Comparison of ENCODE assay signal across 28 cellular contexts in genomic region chr2:219384872-219385271, GRCh38. TPM values are rescaled to one million over a fixed set of nuclear protein-coding genes. Genes with fewer than 3 reads are reported as not detected.
A peak's percentile ranks its signal among the peaks of the same experiment; 100 is the strongest.
DNase-seq lines count a peak whose midpoint lies in the region; ATAC-seq and TF ChIP-seq lines count a peak whose summit lies in the region.
"Had no signal": no experiment of that assay in that cellular context is flagged by ENCODE, and none has a peak within 500 bp of the region (broad histone marks: within the 10 kb centered on the region; RNA-seq: fewer than 3 reads in every experiment).

No MANE protein-coding gene starts in this region.

- H3K9me3 Mint-ChIP-seq in activated CD4-positive, alpha-beta memory T cell treated with anti-CD3 and anti-CD28 coated beads, Interleukin-2, amount 10 ng/mL, durations not matched to agents 7 days and 5 days = no peaks in the 10 kb centered on the region
- H3K9me3 Mint-ChIP-seq in activated CD4-positive, alpha-beta memory T cell treated with anti-CD3 and anti-CD28 coated beads for 36 hours = no peaks in the 10 kb centered on the region
- H3K9me3 Mint-ChIP-seq in T-cell = no peaks in the 10 kb centered on the region
- no peaks in the 10 kb centered on the region for H3K9me3 Mint-ChIP-seq in activated T-cell treated with anti-CD3 and anti-CD28 coated beads, Interleukin-2, amount 50 U/mL, for 72 hours

- CTCF ChIA-PET in activated CD4-positive, alpha-beta memory T cell treated with anti-CD3 and anti-CD28 coated beads, Interleukin-2, amount 10 ng/mL, durations not matched to agents 7 days and 5 days (lab: Charles Lee) = no interaction called here
- CTCF ChIA-PET in activated CD4-positive, alpha-beta memory T cell treated with anti-CD3 and anti-CD28 coated beads for 36 hours (lab: Charles Lee) = interaction anchor here (1.0 to 1.3 kb wide), 2 partner anchors 90 to 215 kb away, joined by 3 read pairs; partner anchors contain the start of gene SLC23A3
- CTCF ChIA-PET in T-cell (lab: Charles Lee) = no interaction called here

- H3K27me3 ChIP-seq in sigmoid colon = no peaks in the 10 kb centered on the region
- H3K27me3 ChIP-seq in testis = no peaks in the 10 kb centered on the region
- H3K27me3 ChIP-seq: heart right ventricle, tibial artery had no signal

- peaks cover 16% of the 10 kb centered on the region for H3K4me1 Mint-ChIP-seq in activated CD4-positive, alpha-beta memory T cell treated with anti-CD3 and anti-CD28 coated beads, Interleukin-2, amount 10 ng/mL, durations not matched to agents 7 days and 5 days
- H3K4me1 Mint-ChIP-seq in activated CD4-positive, alpha-beta memory T cell treated with anti-CD3 and anti-CD28 coated beads for 36 hours (ENCODE audit: low read depth) = peaks cover 16% of the 10 kb centered on the region
- peaks cover 6 to 34% (median 28%) of the 10 kb centered on the region in 3 donors for H3K4me1 Mint-ChIP-seq in T-cell
- peaks cover 22% of the 10 kb centered on the region for H3K4me1 Mint-ChIP-seq in activated T-cell treated with anti-CD3 and anti-CD28 coated beads, Interleukin-2, amount 50 U/mL, for 72 hours (ENCODE audit: low read depth)

- peaks cover 31 to 65% (median 53%) of the 10 kb centered on the region in 4 donors for H3K36me3 ChIP-seq in sigmoid colon
- H3K36me3 ChIP-seq in testis (ENCODE audit: low read depth, missing control alignments) = no peaks in the 10 kb centered on the region

- TF ChIP-seq EP300 in sigmoid colon (IDR thresholded peaks at IDR 0.05) = no peak

- intact Hi-C loops in activated CD4-positive, alpha-beta memory T cell treated with anti-CD3 and anti-CD28 coated beads for 36 hours (cut with micrococcal nuclease) = loop anchor here (5.0 kb wide), 2 partner anchors 488 to 978 kb away; no protein-coding TSS in a partner anchor
- intact Hi-C loops in sigmoid colon (cut with DNase I) (loop anchor here (5.0 to 10.0 kb wide), 5 partner anchors 108 to 978 kb away; partner anchors contain the start of genes ANKZF1, ATG9A, CNPPD1 and DNAJB2), testis (cut with DNase I; ENCODE audit: low total_unique reads) (no loop called here)

- 73 to 87% methylated on average over 3 of the region's 3 CpGs for whole genome bisulfite sequencing in sigmoid colon, 2 donors
- WGBS in testis, 2 donors = 76 to 82% methylated on average over 2 to 3 of the region's 3 CpGs

- no peak for DNase-seq in activated CD4-positive, alpha-beta memory T cell treated with anti-CD3 and anti-CD28 coated beads, Interleukin-2, amount 10 ng/mL, durations not matched to agents 7 days and 5 days
- DNase-seq in activated CD4-positive, alpha-beta memory T cell treated with anti-CD3 and anti-CD28 coated beads for 36 hours = no peak
- DNase-seq in T-cell (no peak), fibroblast of the aortic adventitia (ENCODE audit: low read depth) (peak; percentile 32), sigmoid colon (no peak), testis (no peak), NCI-H1105 treated with DMSO at 0.1 percent for 48 hours (lab: John Stamatoyannopoulos, UW) (no peak)
- no peak for DNase-seq in activated T-cell treated with anti-CD3 and anti-CD28 coated beads, Interleukin-2, amount 50 U/mL, for 72 hours
- DNase-seq: activated CD4-positive, alpha-beta T cell treated with anti-CD3 and anti-CD28 coated beads for 1 hour; AML-193; heart right ventricle; NCI-H1092; NCI-H2029 treated with DMSO at 0.1 percent for 48 hours; NCI-H226; NCI-H774; stimulated activated CD4-positive, alpha-beta T cell treated with anti-CD3 and anti-CD28 coated beads, Interleukin-2, amount 100 ng/mL, for 48 hours; stimulated activated naive CD4-positive, alpha-beta T cell treated with Interleukin-2 at 50 U/mL for 16 hours; tibial artery had no signal

- peak overlapping the region; percentile 14 for H3K27ac Mint-ChIP-seq in activated CD4-positive, alpha-beta memory T cell treated with anti-CD3 and anti-CD28 coated beads, Interleukin-2, amount 10 ng/mL, durations not matched to agents 7 days and 5 days
- no peak overlapping the region for H3K27ac Mint-ChIP-seq in activated CD4-positive, alpha-beta memory T cell treated with anti-CD3 and anti-CD28 coated beads for 36 hours
- H3K27ac Mint-ChIP-seq in T-cell = no peak overlapping the region
- no peak overlapping the region for H3K27ac Mint-ChIP-seq in activated T-cell treated with anti-CD3 and anti-CD28 coated beads, Interleukin-2, amount 50 U/mL, for 72 hours

- H3K4me3 Mint-ChIP-seq in activated CD4-positive, alpha-beta memory T cell treated with anti-CD3 and anti-CD28 coated beads, Interleukin-2, amount 10 ng/mL, durations not matched to agents 7 days and 5 days = peak overlapping the region; percentile 14
- no peak overlapping the region for H3K4me3 Mint-ChIP-seq in activated CD4-positive, alpha-beta memory T cell treated with anti-CD3 and anti-CD28 coated beads for 36 hours
- H3K4me3 Mint-ChIP-seq in T-cell = peak overlapping the region in 2 of 3 donors; percentile 47 to 94
- H3K4me3 Mint-ChIP-seq in activated T-cell treated with anti-CD3 and anti-CD28 coated beads, Interleukin-2, amount 50 U/mL, for 72 hours = no peak overlapping the region

- TF ChIP-seq CTCF in fibroblast of the aortic adventitia (IDR thresholded peaks at IDR 0.05; ENCODE audit: insufficient read depth, low read length) (no peak), sigmoid colon (IDR thresholded peaks at IDR 0.05) (no peak), testis (IDR thresholded peaks at IDR 0.05) (no peak)

- no peaks in the 10 kb centered on the region for H3K27me3 Mint-ChIP-seq in activated CD4-positive, alpha-beta memory T cell treated with anti-CD3 and anti-CD28 coated beads, Interleukin-2, amount 10 ng/mL, durations not matched to agents 7 days and 5 days
- no peaks in the 10 kb centered on the region for H3K27me3 Mint-ChIP-seq in activated CD4-positive, alpha-beta memory T cell treated with anti-CD3 and anti-CD28 coated beads for 36 hours
- no peaks in the 10 kb centered on the region for H3K27me3 Mint-ChIP-seq in T-cell
- no peaks in the 10 kb centered on the region for H3K27me3 Mint-ChIP-seq in activated T-cell treated with anti-CD3 and anti-CD28 coated beads, Interleukin-2, amount 50 U/mL, for 72 hours (ENCODE audit: low read depth)

- H3K36me3 Mint-ChIP-seq in activated CD4-positive, alpha-beta memory T cell treated with anti-CD3 and anti-CD28 coated beads, Interleukin-2, amount 10 ng/mL, durations not matched to agents 7 days and 5 days (ENCODE audit: low read depth) = peaks cover 33% of the 10 kb centered on the region
- peaks cover 34% of the 10 kb centered on the region for H3K36me3 Mint-ChIP-seq in activated CD4-positive, alpha-beta memory T cell treated with anti-CD3 and anti-CD28 coated beads for 36 hours
- peaks cover 40% of the 10 kb centered on the region for H3K36me3 Mint-ChIP-seq in T-cell
- H3K36me3 Mint-ChIP-seq in activated T-cell treated with anti-CD3 and anti-CD28 coated beads, Interleukin-2, amount 50 U/mL, for 72 hours (ENCODE audit: insufficient read depth in 2 of 2) = peaks cover 0 to 12% of the 10 kb centered on the region in 2 donors

- no peak overlapping the region for H3K4me3 ChIP-seq in fibroblast of the aortic adventitia (ENCODE audit: low read depth, low read length)
- no peak overlapping the region for H3K4me3 ChIP-seq in sigmoid colon
- H3K4me3 ChIP-seq in testis = no peak overlapping the region
- H3K4me3 ChIP-seq: coronary artery, heart right ventricle, smooth muscle cell, tibial artery had no signal

- POLR2A ChIA-PET in activated CD4-positive, alpha-beta memory T cell treated with anti-CD3 and anti-CD28 coated beads, Interleukin-2, amount 10 ng/mL, durations not matched to agents 7 days and 5 days (lab: Charles Lee) = no interaction called here
- POLR2A ChIA-PET in activated CD4-positive, alpha-beta memory T cell treated with anti-CD3 and anti-CD28 coated beads for 36 hours (lab: Charles Lee) = no interaction called here
- POLR2A ChIA-PET in T-cell (lab: Charles Lee) = interaction anchor here in 1 of 2 donors (0.5 kb wide), 1 partner anchor 213 kb away, joined by 4 read pairs; the partner anchor contains the start of gene STK11IP

- ATAC-seq in T-cell (replicated peaks in 1 of 4) = no peak
- ATAC-seq in activated T-cell treated with anti-CD3 and anti-CD28 coated beads, Interleukin-2, amount 50 U/mL, for 72 hours (replicated peaks in 1 of 2) = no peak
- ATAC-seq: heart right ventricle, left lobe of liver had no signal

- TF ChIP-seq POLR2A in sigmoid colon (IDR thresholded peaks at IDR 0.05) (no peak), testis (IDR thresholded peaks at IDR 0.05) (no peak)

- H3K9me3 ChIP-seq in sigmoid colon (no peaks in the 10 kb centered on the region), testis (no peaks in the 10 kb centered on the region)
- H3K9me3 ChIP-seq: heart right ventricle, tibial artery had no signal

- peaks cover 0 to 32% (median 26%) of the 10 kb centered on the region in 4 donors for H3K4me1 ChIP-seq in sigmoid colon
- H3K4me1 ChIP-seq in testis = peaks cover 12% of the 10 kb centered on the region

- peak overlapping the region in 3 of 4 donors; percentile 22 to 58 (median 22) for H3K27ac ChIP-seq in sigmoid colon
- no peak overlapping the region for H3K27ac ChIP-seq in testis
- H3K27ac ChIP-seq: coronary artery, tibial artery had no signal

RNA-seq across cellular contexts. Expression of gene DNPEP, which starts 2.8 kb away (rescaled TPM):
- total RNA-seq in activated CD4-positive, alpha-beta memory T cell treated with anti-CD3 and anti-CD28 coated beads, Interleukin-2, amount 10 ng/mL, durations not matched to agents 7 days and 5 days = 10 to 100 TPM; 40.1 to 44.4 TPM
- 10 to 100 TPM; 71.6 to 74.2 TPM for total RNA-seq in activated CD4-positive, alpha-beta memory T cell treated with anti-CD3 and anti-CD28 coated beads for 36 hours
- 10 to 100 TPM; 73.5 to 88.8 (median 85.4) TPM for total RNA-seq in T-cell
- total RNA-seq in fibroblast of the aortic adventitia (ENCODE audit: low replicate concordance) = 33.2 and 55.0 TPM in 2 replicates
- 10 to 100 TPM; 43.2 to 62.8 (median 53.1) TPM for total RNA-seq in sigmoid colon
- 100 to 1,000 TPM; 108 to 137 (median 132) TPM for polyA plus RNA-seq in sigmoid colon
- 10 to 100 TPM; 84.8 to 90.2 TPM for total RNA-seq in testis
- polyA plus RNA-seq in testis (ENCODE audit: insufficient read depth, low read depth, low replicate concordance) = 145 TPM
- total RNA-seq in activated T-cell treated with anti-CD3 and anti-CD28 coated beads, Interleukin-2, amount 50 U/mL, for 72 hours = 10 to 100 TPM; 61.5 to 71.0 TPM

RNA-seq across cellular contexts. Expression of gene DES, which starts 33.3 kb away (rescaled TPM):
- not detected for total RNA-seq in activated CD4-positive, alpha-beta memory T cell treated with anti-CD3 and anti-CD28 coated beads, Interleukin-2, amount 10 ng/mL, durations not matched to agents 7 days and 5 days
- total RNA-seq in activated CD4-positive, alpha-beta memory T cell treated with anti-CD3 and anti-CD28 coated beads for 36 hours = not detected
- total RNA-seq in T-cell (1 to 10 TPM in 2 of 5 donors, under 1 TPM in 1, not detected in 2; 0.98 to 1.3 (median 1.3) TPM), fibroblast of the aortic adventitia (ENCODE audit: low replicate concordance) (3.3 and 4.7 TPM in 2 replicates), sigmoid colon (over 10,000 TPM in 3 of 4 donors, 1,000 to 10,000 TPM in 1; 7,366 to 30,562 (median 13,340) TPM), testis (10 to 100 TPM; 17.6 to 33.3 TPM)
- polyA plus RNA-seq in sigmoid colon (100 to 1,000 TPM in 2 of 3 donors, 10 to 100 TPM in 1; 35.1 to 264 (median 162) TPM), testis (ENCODE audit: insufficient read depth, low read depth, low replicate concordance) (199 TPM)
- under 1 TPM in 1 of 2 donors, not detected in 1; 0.10 TPM for total RNA-seq in activated T-cell treated with anti-CD3 and anti-CD28 coated beads, Interleukin-2, amount 50 U/mL, for 72 hours
- total RNA-seq: bronchial epithelial cell, pulmonary artery endothelial cell had no signal

RNA-seq across cellular contexts. Expression of gene SPEG, which starts 49.8 kb away (rescaled TPM):
- total RNA-seq in activated CD4-positive, alpha-beta memory T cell treated with anti-CD3 and anti-CD28 coated beads, Interleukin-2, amount 10 ng/mL, durations not matched to agents 7 days and 5 days = 1 to 10 TPM in 1 of 2 experiments, under 1 TPM in 1; 0.20 to 1.1 TPM
- 1 to 10 TPM; 1.1 to 1.7 TPM for total RNA-seq in activated CD4-positive, alpha-beta memory T cell treated with anti-CD3 and anti-CD28 coated beads for 36 hours
- total RNA-seq in T-cell (10 to 100 TPM; 13.8 to 23.9 (median 18.9) TPM), fibroblast of the aortic adventitia (ENCODE audit: low replicate concordance) (22.7 and 36.1 TPM in 2 replicates), sigmoid colon (100 to 1,000 TPM; 123 to 321 (median 194) TPM), testis (10 to 100 TPM; 23.0 to 24.3 TPM)
- polyA plus RNA-seq in sigmoid colon (10 to 100 TPM in 2 of 3 donors, 1 to 10 TPM in 1; 6.0 to 25.4 (median 13.4) TPM), testis (ENCODE audit: insufficient read depth, low read depth, low replicate concordance) (16.0 TPM)
- total RNA-seq in activated T-cell treated with anti-CD3 and anti-CD28 coated beads, Interleukin-2, amount 50 U/mL, for 72 hours = 1 to 10 TPM; 4.8 to 6.9 TPM

RNA-seq across cellular contexts. Expression of gene RESP18, which starts 52.3 kb away (rescaled TPM):
- total RNA-seq in activated CD4-positive, alpha-beta memory T cell treated with anti-CD3 and anti-CD28 coated beads, Interleukin-2, amount 10 ng/mL, durations not matched to agents 7 days and 5 days = not detected
- total RNA-seq in activated CD4-positive, alpha-beta memory T cell treated with anti-CD3 and anti-CD28 coated beads for 36 hours = not detected
- total RNA-seq in T-cell = not detected
- total RNA-seq in fibroblast of the aortic adventitia (ENCODE audit: low replicate concordance) = not detected in 2 replicates
- not detected for total RNA-seq in sigmoid colon
- not detected for polyA plus RNA-seq in sigmoid colon
- total RNA-seq in testis = under 1 TPM in 1 of 2 donors, not detected in 1; 0.71 TPM
- polyA plus RNA-seq in testis (ENCODE audit: insufficient read depth, low read depth, low replicate concordance) = 1.4 TPM
- total RNA-seq in activated T-cell treated with anti-CD3 and anti-CD28 coated beads, Interleukin-2, amount 50 U/mL, for 72 hours = not detected
- total RNA-seq: A172, bronchial epithelial cell, Daoy, heart right ventricle, left lobe of liver, LHCN-M2, mononuclear cell, pulmonary artery endothelial cell, smooth muscle cell had no signal
- polyA plus RNA-seq: adipose tissue, heart right ventricle, smooth muscle cell had no signal

Comparison
In these comparisons a context has a peak if more than half of its experiments do, and no peak if none do; other contexts are left out.
1. H3K4me3 Mint-ChIP-seq: peak in activated CD4-positive, alpha-beta memory T cell treated with anti-CD3 and anti-CD28 coated beads, Interleukin-2, amount 10 ng/mL, durations not matched to agents 7 days and 5 days (single experiment) and T-cell (2 of 3); none in activated CD4-positive, alpha-beta memory T cell treated with anti-CD3 and anti-CD28 coated beads for 36 hours (single experiment) and activated T-cell treated with anti-CD3 and anti-CD28 coated beads, Interleukin-2, amount 50 U/mL, for 72 hours (0 of 2).
2. H3K27ac ChIP-seq: peak in sigmoid colon (3 of 4); none in testis (0 of 2).
3. RNA of gene DES, which starts 33.3 kb away (total RNA-seq): 7,366 to 30,562 TPM in sigmoid colon; 17.6 to 33.3 TPM in testis, 3.3 to 4.7 TPM in fibroblast of the aortic adventitia, 0.98 to 1.3 TPM in T-cell, not detected in activated CD4-positive, alpha-beta memory T cell treated with anti-CD3 and anti-CD28 coated beads for 36 hours, 0.10 TPM in activated T-cell treated with anti-CD3 and anti-CD28 coated beads, Interleukin-2, amount 50 U/mL, for 72 hours and not detected in activated CD4-positive, alpha-beta memory T cell treated with anti-CD3 and anti-CD28 coated beads, Interleukin-2, amount 10 ng/mL, durations not matched to agents 7 days and 5 days; every median in the first group is over 100 times any median in the second.